Comparison of ENCODE assay signal across 14 cellular contexts in the genomic region with DNA sequence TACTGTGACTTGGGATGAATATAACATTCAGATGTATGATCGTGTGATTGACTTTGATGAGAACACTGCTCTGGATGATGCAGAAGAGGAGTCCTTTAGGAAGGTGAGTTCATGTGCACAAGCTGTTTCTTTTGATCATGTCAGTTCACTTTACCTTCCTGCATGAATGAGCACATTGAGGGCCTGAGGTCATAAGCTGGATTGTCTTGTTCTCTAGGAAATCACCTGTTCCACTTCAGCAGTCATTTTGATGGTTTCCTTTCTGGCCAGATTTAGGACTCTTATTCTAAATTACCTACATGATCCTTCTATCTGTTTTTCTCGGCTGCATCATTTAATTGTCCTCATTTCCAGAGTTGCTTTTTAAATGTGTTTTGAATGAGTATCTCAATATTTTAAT. TPM values are rescaled to one million over a fixed set of nuclear protein-coding genes. Genes with fewer than 3 reads are reported as not detected.
A peak's percentile ranks its signal among the peaks of the same experiment; 100 is the strongest.
DNase-seq lines count a peak whose midpoint lies in the region; ATAC-seq and TF ChIP-seq lines count a peak whose summit lies in the region.
"Had no signal": no experiment of that assay in that cellular context is flagged by ENCODE, and none has a peak within 500 bp of the region (broad histone marks: within the 10 kb centered on the region; RNA-seq: fewer than 3 reads in every experiment).

No MANE protein-coding gene starts in this region.

- H4K20me1 ChIP-seq in neural progenitor cell (ENCODE audit: low read depth), result peaks cover 52% of the 10 kb centered on the region

- peaks cover 84% of the 10 kb centered on the region for H3K79me2 ChIP-seq in neural progenitor cell (ENCODE audit: low read depth)

- H3K36me3 ChIP-seq in neural progenitor cell (peaks cover 28% of the 10 kb centered on the region), colonic mucosa (no peaks in the 10 kb centered on the region)

- TF ChIP-seq POLR2A in erythroblast (IDR thresholded peaks at IDR 0.05; ENCODE audit: low read length), result no peak

- H3K27me3 ChIP-seq in neural progenitor cell, result no peaks in the 10 kb centered on the region
- no peaks in the 10 kb centered on the region for H3K27me3 ChIP-seq in colonic mucosa
- H3K27me3 ChIP-seq: tibial artery had no signal

- H3K9me3 Mint-ChIP-seq in activated B cell treated with CpG ODN at 0.5 μM for 24 hours, result no peaks in the 10 kb centered on the region
- H3K9me3 Mint-ChIP-seq in neural progenitor cell, result no peaks in the 10 kb centered on the region
- H3K9me3 Mint-ChIP-seq: mesothelial cell of epicardium, WTC11 had no signal

- CTCF ChIA-PET in activated B cell treated with CpG ODN at 0.5 μM for 24 hours (lab: Charles Lee), result interaction anchor here (1.7 to 1.9 kb wide), 2 partner anchors 10 to 96 kb away, joined by 4 to 5 read pairs; no protein-coding TSS in a partner anchor

- H3K9ac ChIP-seq in neural progenitor cell (no peak overlapping the region), colonic mucosa (ENCODE audit: low read depth in 2 of 2, low read length in 2 of 2) (no peak overlapping the region)

- POLR2A ChIA-PET in activated B cell treated with CpG ODN at 0.5 μM for 24 hours (lab: Charles Lee), result interaction anchor here (0.9 to 1.5 kb wide), 4 partner anchors 30 to 98 kb away, joined by 3 to 11 read pairs (median 4); a partner anchor contains a TSS

- H3K4me3 Mint-ChIP-seq in activated B cell treated with CpG ODN at 0.5 μM for 24 hours (peak overlapping the region; percentile 68), neural progenitor cell (no peak overlapping the region)
- H3K4me3 Mint-ChIP-seq: mesothelial cell of epicardium, WTC11 had no signal

- H3K36me3 Mint-ChIP-seq in activated B cell treated with CpG ODN at 0.5 μM for 24 hours (ENCODE audit: low read depth) (peaks cover 34% of the 10 kb centered on the region), neural progenitor cell (peaks cover 37% of the 10 kb centered on the region)

- peaks cover 21% of the 10 kb centered on the region for H3F3A ChIP-seq in neural progenitor cell (ENCODE audit: low read depth)

- no peaks in the 10 kb centered on the region for H3K27me3 Mint-ChIP-seq in activated B cell treated with CpG ODN at 0.5 μM for 24 hours
- H3K27me3 Mint-ChIP-seq in neural progenitor cell (ENCODE audit: insufficient read depth, low read depth), result no peaks in the 10 kb centered on the region

- H3K9me3 ChIP-seq in neural progenitor cell (ENCODE audit: low read depth) (no peaks in the 10 kb centered on the region), colonic mucosa (no peaks in the 10 kb centered on the region)
- H3K9me3 ChIP-seq: psoas muscle, tibial artery had no signal

- peak overlapping the region; percentile 83 for H3K27ac Mint-ChIP-seq in activated B cell treated with CpG ODN at 0.5 μM for 24 hours
- no peak overlapping the region for H3K27ac Mint-ChIP-seq in neural progenitor cell
- H3K27ac Mint-ChIP-seq: mesothelial cell of epicardium had no signal

- no peak overlapping the region for H2AFZ ChIP-seq in neural progenitor cell (replicated peaks)

- H3K27ac ChIP-seq in neural progenitor cell, result no peak overlapping the region
- no peak overlapping the region for H3K27ac ChIP-seq in colonic mucosa
- H3K27ac ChIP-seq: psoas muscle, tibial artery had no signal

- intact Hi-C loops in activated B cell treated with CpG ODN at 0.5 μM for 24 hours (cut with micrococcal nuclease), result loop anchor here (1.0 to 10.0 kb wide), 2 partner anchors 32 to 621 kb away; a partner anchor contains a TSS
- intact Hi-C loops in colonic mucosa (cut with DNase I), result no loop called here

- peak; percentile 28 for ATAC-seq in activated B cell treated with CpG ODN at 0.5 μM for 24 hours (ENCODE audit: low read depth)
- ATAC-seq: psoas muscle, WTC11 had no signal

- TF ChIP-seq CTCF in activated B cell treated with CpG ODN at 0.5 μM for 24 hours (IDR thresholded peaks at IDR 0.05) (no peak), neural progenitor cell (IDR thresholded peaks at IDR 0.05) (no peak), colonic mucosa (IDR thresholded peaks at IDR 0.05) (no peak)

- DNase-seq in NCI-H345 (lab: John Stamatoyannopoulos, UW) (peak; percentile 5), NCI-H345 treated with DMSO at 0.1 percent for 48 hours (lab: John Stamatoyannopoulos, UW; ENCODE audit: unreplicated experiment) (no peak), GM19238 (ENCODE audit: insufficient read length, low spot score) (peak; percentile 15), activated B cell treated with CpG ODN at 0.5 μM for 24 hours (no peak), neural progenitor cell (ENCODE audit: low spot score) (peak; percentile 36), colonic mucosa (no peak), erythroblast (lab: John Stamatoyannopoulos, UW) (no peak)
- no peak for DNase-seq in activated CD8-positive, alpha-beta memory T cell treated with anti-CD3 and anti-CD28 coated beads, Interleukin-2, amount 50 U/mL, for 48 hours
- DNase-seq: foreskin melanocyte, Karpas-422, psoas muscle, tibial artery had no signal

- peaks cover 40% of the 10 kb centered on the region for H3K4me1 ChIP-seq in neural progenitor cell
- H3K4me1 ChIP-seq in colonic mucosa, result no peaks in the 10 kb centered on the region

- H3K4me3 ChIP-seq in neural progenitor cell, result no peak overlapping the region
- no peak overlapping the region for H3K4me3 ChIP-seq in colonic mucosa
- H3K4me3 ChIP-seq: psoas muscle, tibial artery had no signal

- H3K4me1 Mint-ChIP-seq in activated B cell treated with CpG ODN at 0.5 μM for 24 hours, result peaks cover 53% of the 10 kb centered on the region
- H3K4me1 Mint-ChIP-seq in neural progenitor cell, result peaks cover 40% of the 10 kb centered on the region

- peak overlapping the region; percentile 42 for H3K4me2 ChIP-seq in neural progenitor cell

RNA-seq across cellular contexts. Expression of a gene that starts 4.1 kb away (rescaled TPM):
- total RNA-seq in activated B cell treated with CpG ODN at 0.5 μM for 24 hours (23.8 and 25.0 TPM in 2 replicates), neural progenitor cell (ENCODE audit: low replicate concordance) (358 and 645 TPM in 2 replicates), colonic mucosa (10 to 100 TPM; 34.0 to 42.6 TPM)

RNA-seq across cellular contexts. Expression of a gene that starts 30.5 kb away (rescaled TPM):
- total RNA-seq in activated B cell treated with CpG ODN at 0.5 μM for 24 hours (28.9 and 38.8 TPM in 2 replicates), neural progenitor cell (ENCODE audit: low replicate concordance) (15.0 and 20.4 TPM in 2 replicates), colonic mucosa (10 to 100 TPM; 15.2 to 17.8 TPM)

RNA-seq across cellular contexts. Expression of a gene that starts 59.3 kb away (rescaled TPM):
- total RNA-seq in activated B cell treated with CpG ODN at 0.5 μM for 24 hours (33.7 and 42.7 TPM in 2 replicates), neural progenitor cell (ENCODE audit: low replicate concordance) (0.19 and 0.77 TPM in 2 replicates), colonic mucosa (1 to 10 TPM; 3.7 to 4.2 TPM)
- total RNA-seq: mesothelial cell of epicardium had no signal

Comparison
In these comparisons a context has a peak if more than half of its experiments do, and no peak if none do; other contexts are left out.
1. DNase-seq: peak in NCI-H345 (single experiment), GM19238 (single experiment) and neural progenitor cell (single experiment); none in NCI-H345 treated with DMSO at 0.1 percent for 48 hours (single experiment), activated B cell treated with CpG ODN at 0.5 μM for 24 hours (single experiment), colonic mucosa (single experiment), erythroblast (0 of 2) and activated CD8-positive, alpha-beta memory T cell treated with anti-CD3 and anti-CD28 coated beads, Interleukin-2, amount 50 U/mL, for 48 hours (single experiment).